Comparison of ENCODE assay signal across 8 cellular contexts in genomic region chr2:117835990-117836760, GRCh38. TPM values are rescaled to one million over a fixed set of nuclear protein-coding genes. Genes with fewer than 3 reads are reported as not detected.
DNase-seq lines count a peak whose midpoint lies in the region; ATAC-seq and TF ChIP-seq lines count a peak whose summit lies in the region.

No MANE protein-coding gene starts in this region.

- H3K36me3 Mint-ChIP-seq in activated naive CD4-positive, alpha-beta T cell treated with anti-CD3 and anti-CD28 coated beads, Interleukin-2, amount 10 ng/mL, durations not matched to agents 7 days and 5 days = peaks cover 15% of the 10 kb centered on the region

- peak in 1 of 2 donors; percentile 10 for TF ChIP-seq POLR2A in thyroid gland (IDR thresholded peaks at IDR 0.05)

- no peaks in the 10 kb centered on the region for H3K9me3 ChIP-seq in A673 (ENCODE audit: low read depth, low read length, poor library complexity, severe bottlenecking)
- no peaks in the 10 kb centered on the region for H3K9me3 ChIP-seq in Panc1 (ENCODE audit: control insufficient read depth, insufficient read depth, low read depth, low read length)
- no peaks in the 10 kb centered on the region for H3K9me3 ChIP-seq in thyroid gland

- H3K27me3 Mint-ChIP-seq in activated naive CD4-positive, alpha-beta T cell treated with anti-CD3 and anti-CD28 coated beads, Interleukin-2, amount 10 ng/mL, durations not matched to agents 7 days and 5 days = peaks cover 4% of the 10 kb centered on the region

- ATAC-seq in GM18858 (IDR thresholded peaks at IDR 0.05; ENCODE audit: unreplicated experiment) (peak; percentile 69), HG03103 (IDR thresholded peaks at IDR 0.05; ENCODE audit: low read depth, unreplicated experiment) (peak; percentile 67), Panc1 (peak; percentile 89)

- no peak overlapping the region for H3K27ac ChIP-seq in A673 (ENCODE audit: low read depth, low read length, poor library complexity, severe bottlenecking)
- no peak overlapping the region for H3K27ac ChIP-seq in Panc1 (ENCODE audit: low read length)
- H3K27ac ChIP-seq in thyroid gland = peak overlapping the region in 1 of 3 donors; percentile 31

- peak; percentile 90 for TF ChIP-seq CTCF in A673 (conservative IDR thresholded peaks at IDR 0.05; ENCODE audit: low read depth, low read length)
- TF ChIP-seq CTCF in Panc1 (IDR thresholded peaks at IDR 0.05) = peak; percentile 87
- peak; percentile 68 to 91 (median 82) for TF ChIP-seq CTCF in thyroid gland (IDR thresholded peaks at IDR 0.05)

- CTCF ChIA-PET in A673 (lab: Charles Lee) = interaction anchor here (1.0 to 4.0 kb wide), 2 partner anchors 167 to 197 kb away, joined by 4 to 32 read pairs; no protein-coding TSS in a partner anchor
- CTCF ChIA-PET in Panc1 (lab: Charles Lee) = interaction anchor here (0.9 kb wide), 1 partner anchor 167 kb away, joined by 3 read pairs; no protein-coding TSS in a partner anchor
- CTCF ChIA-PET in activated naive CD4-positive, alpha-beta T cell treated with anti-CD3 and anti-CD28 coated beads, Interleukin-2, amount 10 ng/mL, durations not matched to agents 7 days and 5 days (lab: Charles Lee) = interaction anchor here (0.9 to 2.4 kb wide), 4 partner anchors 22 to 167 kb away, joined by 4 to 10 read pairs (median 7); partner anchors contain the start of gene DDX18

- H3K4me3 Mint-ChIP-seq in activated naive CD4-positive, alpha-beta T cell treated with anti-CD3 and anti-CD28 coated beads, Interleukin-2, amount 10 ng/mL, durations not matched to agents 7 days and 5 days = peak overlapping the region; percentile 48

- no peaks in the 10 kb centered on the region for H3K9me3 Mint-ChIP-seq in activated naive CD4-positive, alpha-beta T cell treated with anti-CD3 and anti-CD28 coated beads, Interleukin-2, amount 10 ng/mL, durations not matched to agents 7 days and 5 days

- 0 to 5% methylated on average over 36 to 45 of the region's 53 CpGs for WGBS in thyroid gland, 2 donors

- H3K27me3 ChIP-seq in A673 (replicated peaks; ENCODE audit: insufficient read depth, low read depth, low read length, poor library complexity) = no peaks in the 10 kb centered on the region
- no peaks in the 10 kb centered on the region for H3K27me3 ChIP-seq in Panc1 (ENCODE audit: control insufficient read depth, insufficient read depth, low read length)
- no peaks in the 10 kb centered on the region for H3K27me3 ChIP-seq in thyroid gland

- in situ Hi-C loops in Panc1 (cut with HindIII; ENCODE audit: low pct_unique_long_range_greater_than_20kb, low sequenced_read_pairs) = no loop called here

- BruUV-seq in A673 (replicated peaks; lab: Mats Ljungman, UMichigan) = no TSS peak
- no TSS peak for BruUV-seq in Panc1 (replicated peaks; lab: Mats Ljungman, UMichigan)

- peaks cover 6% of the 10 kb centered on the region for H3K4me1 Mint-ChIP-seq in activated naive CD4-positive, alpha-beta T cell treated with anti-CD3 and anti-CD28 coated beads, Interleukin-2, amount 10 ng/mL, durations not matched to agents 7 days and 5 days

- H3K36me3 ChIP-seq in A673 (ENCODE audit: insufficient read depth, low read length, poor library complexity, severe bottlenecking) (peaks cover 8% of the 10 kb centered on the region), Panc1 (ENCODE audit: control insufficient read depth, insufficient read depth, low read length) (peaks cover 1% of the 10 kb centered on the region; the same call in 1 of the 2 replicates), thyroid gland (no peaks in the 10 kb centered on the region)

- POLR2A ChIA-PET in A673 (lab: Charles Lee; ENCODE audit: low non-redundant PET) = no interaction called here
- POLR2A ChIA-PET in Panc1 (lab: Charles Lee) = no interaction called here

- H3K4me1 ChIP-seq in A673 (ENCODE audit: insufficient read depth, low read length, poor library complexity, severe bottlenecking) (no peaks in the 10 kb centered on the region), Panc1 (ENCODE audit: control insufficient read depth, insufficient read depth, low read length) (no peaks in the 10 kb centered on the region), thyroid gland (peaks cover 0 to 9% of the 10 kb centered on the region in 2 donors)

- intact Hi-C loops in A673 (cut with micrococcal nuclease; ENCODE audit: unreplicated experiment) = loop anchor here (1.0 to 5.0 kb wide), 2 partner anchors 167 to 1031 kb away; no protein-coding TSS in a partner anchor
- intact Hi-C loops in Panc1 (cut with micrococcal nuclease; ENCODE audit: unreplicated experiment) = loop anchor here (2.0 to 10.0 kb wide), 2 partner anchors 79 to 167 kb away; no protein-coding TSS in a partner anchor
- intact Hi-C loops in thyroid gland (cut with DNase I) = loop anchor here (5.0 kb wide), 1 partner anchor 166 kb away; no protein-coding TSS in a partner anchor

- H3K4me3 ChIP-seq in A673 (ENCODE audit: low read depth, low read length, poor library complexity, severe bottlenecking) = peak overlapping the region; percentile 20
- no peak overlapping the region for H3K4me3 ChIP-seq in Panc1 (ENCODE audit: low read depth in 2 of 2, low read length in 2 of 2)
- H3K4me3 ChIP-seq in thyroid gland (replicated peaks in 1 of 3) = peak overlapping the region in 2 of 3 donors; percentile 30 to 37

- no peak overlapping the region for H3K27ac Mint-ChIP-seq in activated naive CD4-positive, alpha-beta T cell treated with anti-CD3 and anti-CD28 coated beads, Interleukin-2, amount 10 ng/mL, durations not matched to agents 7 days and 5 days

- DNase-seq in A673 (ENCODE audit: low spot score) (peak; percentile 86), Panc1 (ENCODE audit: low read depth, low spot score) (no peak), germinal center (ENCODE audit: low spot score) (peak; percentile 64), nucleus accumbens (lab: John Stamatoyannopoulos, UW) (peak in 52 of 56 donors; percentile 7 to 84 (median 58)), thyroid gland (peak; percentile 87 to 92)
- DNase-seq in activated naive CD4-positive, alpha-beta T cell treated with anti-CD3 and anti-CD28 coated beads, Interleukin-2, amount 10 ng/mL, durations not matched to agents 7 days and 5 days = peak; percentile 66

RNA-seq across cellular contexts. Expression of gene DDX18, which starts 21.7 kb away (rescaled TPM):
- total RNA-seq in A673 (2021) (90.8 and 121 TPM in 2 replicates), Panc1 (2021; ENCODE audit: unreplicated experiment) (82.0 TPM), thyroid gland (10 to 100 TPM; 47.6 to 65.6 (median 49.0) TPM)
- 39.2 TPM for polyA plus RNA-seq in Panc1 (2012; ENCODE audit: insufficient read length)

Comparison
In these comparisons a context has a peak if more than half of its experiments do, and no peak if none do; other contexts are left out.
1. H3K4me3 ChIP-seq: peak in A673 (single experiment) and thyroid gland (2 of 3); none in Panc1 (0 of 2).
2. Peak in every context shown above with its lines, with median percentiles within 50 percentile points of each other: CTCF ChIP-seq and ATAC-seq.